Comparison of ENCODE assay signal across 8 cellular contexts in genomic region chr22:30635273-30636225, GRCh38. TPM values are rescaled to one million over a fixed set of nuclear protein-coding genes. Genes with fewer than 3 reads are reported as not detected.
DNase-seq lines count a peak whose midpoint lies in the region; ATAC-seq and TF ChIP-seq lines count a peak whose summit lies in the region.

A gene with protein sequence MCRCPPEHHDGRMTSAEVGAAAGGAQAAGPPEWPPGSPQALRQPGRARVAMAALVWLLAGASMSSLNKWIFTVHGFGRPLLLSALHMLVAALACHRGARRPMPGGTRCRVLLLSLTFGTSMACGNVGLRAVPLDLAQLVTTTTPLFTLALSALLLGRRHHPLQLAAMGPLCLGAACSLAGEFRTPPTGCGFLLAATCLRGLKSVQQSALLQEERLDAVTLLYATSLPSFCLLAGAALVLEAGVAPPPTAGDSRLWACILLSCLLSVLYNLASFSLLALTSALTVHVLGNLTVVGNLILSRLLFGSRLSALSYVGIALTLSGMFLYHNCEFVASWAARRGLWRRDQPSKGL (plus strand): TSS chr22:30635781. CDS start chr22:30636451, 670 bp downstream.

- H2AFZ ChIP-seq in SU-DHL-6 (ENCODE audit: low read depth, low read length, severe bottlenecking): peak within 1 kb of the TSS; percentile 100

- peak within 1 kb of the TSS; percentile 61 for H3K9ac ChIP-seq in SU-DHL-6 (ENCODE audit: low read length)
- H3K9ac ChIP-seq in adipocyte (ENCODE audit: low read length): peak within 1 kb of the TSS; percentile 93

- H3K4me3 ChIP-seq in SU-DHL-6 (ENCODE audit: insufficient read depth, low read length, poor library complexity, severe bottlenecking) (peak within 1 kb of the TSS; percentile 50), adipocyte (ENCODE audit: low read length) (peak within 1 kb of the TSS; percentile 94), upper lobe of left lung (peak within 1 kb of the TSS; percentile 67 to 88 (median 70))

- no peaks in the 10 kb centered on the region for H3F3A ChIP-seq in SU-DHL-6 (ENCODE audit: insufficient read depth)

- H3K4me1 ChIP-seq in adipocyte (ENCODE audit: control insufficient read depth, insufficient read depth, low read length) (peaks cover 32% of the 10 kb centered on the region), upper lobe of left lung (peaks cover 28 to 42% (median 30%) of the 10 kb centered on the region in 4 donors)

- H3K79me2 ChIP-seq in SU-DHL-6 (ENCODE audit: insufficient read depth, low read length): no peaks in the 10 kb centered on the region

- peak within 1 kb of the TSS; percentile 74 for H3K4me2 ChIP-seq in SU-DHL-6 (ENCODE audit: low read depth, low read length, poor library complexity, severe bottlenecking)

- intact Hi-C loops in cardiac septum (cut with DNase I): loop anchor here (2.0 to 10.0 kb wide), 2 partner anchors 31 to 509 kb away; partner anchors contain the start of genes DUSP18 and PLA2G3
- intact Hi-C loops in posterior cingulate gyrus (cut with DNase I): loop anchor here (2.0 kb wide), 1 partner anchor 59 kb away; the partner anchor contains the start of gene OSBP2

- TF ChIP-seq POLR2A in GM10847 (IDR thresholded peaks at IDR 0.05; ENCODE audit: extremely low read depth, insufficient read length): peak; percentile 39
- peak in 2 of 4 donors; percentile 53 to 76 for TF ChIP-seq POLR2A in upper lobe of left lung (IDR thresholded peaks at IDR 0.05)

- 2 to 3% methylated on average over 13 to 35 of the region's 75 CpGs for WGBS in upper lobe of left lung, 2 donors

- peak; percentile 60 for ATAC-seq in HG02571 (IDR thresholded peaks at IDR 0.05; ENCODE audit: unreplicated experiment)
- peak; percentile 95 to 96 for ATAC-seq in upper lobe of left lung (ENCODE audit: low FRiP score in 2 of 2)

- H3K9me3 ChIP-seq in SU-DHL-6 (ENCODE audit: insufficient read depth, low read length) (no peaks in the 10 kb centered on the region), adipocyte (ENCODE audit: control insufficient read depth, low read length) (no peaks in the 10 kb centered on the region), upper lobe of left lung (no peaks in the 10 kb centered on the region)

- TF ChIP-seq CTCF in SU-DHL-6 (IDR thresholded peaks at IDR 0.05; ENCODE audit: insufficient read depth, low read length, poor library complexity, severe bottlenecking) (no peak), upper lobe of left lung (IDR thresholded peaks at IDR 0.05) (peak in 5 of 6 experiments; percentile 17 to 59 (median 33))

- H3K9me2 ChIP-seq in SU-DHL-6 (replicated peaks; ENCODE audit: insufficient read depth, low read length): no peaks in the 10 kb centered on the region

- no peaks in the 10 kb centered on the region for H4K20me1 ChIP-seq in SU-DHL-6 (ENCODE audit: low read depth, low read length)

- no peaks in the 10 kb centered on the region for H3K36me3 ChIP-seq in SU-DHL-6 (ENCODE audit: low read length)
- no peaks in the 10 kb centered on the region for H3K36me3 ChIP-seq in adipocyte (ENCODE audit: control insufficient read depth, insufficient read depth, low read length, severe bottlenecking)
- no peaks in the 10 kb centered on the region for H3K36me3 ChIP-seq in upper lobe of left lung

- H3K27ac ChIP-seq in SU-DHL-6 (ENCODE audit: low read depth, low read length): peak within 1 kb of the TSS; percentile 36
- peak within 1 kb of the TSS; percentile 86 to 95 (median 90) for H3K27ac ChIP-seq in upper lobe of left lung

- DNase-seq in NCI-H1092 treated with DMSO at 0.1 percent for 48 hours (lab: John Stamatoyannopoulos, UW) (peak; percentile 86), adipocyte (ENCODE audit: low read depth) (peak; percentile 97), cardiac septum (ENCODE audit: low spot score) (peak; percentile 98), posterior cingulate gyrus (peak; percentile 93 to 100 (median 97)), upper lobe of left lung (peak; percentile 94 to 99)

- no peaks in the 10 kb centered on the region for H3K27me3 ChIP-seq in SU-DHL-6 (ENCODE audit: low read length)
- H3K27me3 ChIP-seq in adipocyte (replicated peaks; ENCODE audit: control insufficient read depth, insufficient read depth, low read length): no peaks in the 10 kb centered on the region
- no peaks in the 10 kb centered on the region for H3K27me3 ChIP-seq in upper lobe of left lung

- TF ChIP-seq EP300 in upper lobe of left lung (IDR thresholded peaks at IDR 0.05): no peak

RNA-seq across cellular contexts. Expression of the gene that starts here (rescaled TPM):
- total RNA-seq in cardiac septum (4.2 TPM), upper lobe of left lung (10 to 100 TPM in 2 of 6 donors, 1 to 10 TPM in 4; 1.3 to 14.7 (median 5.8) TPM)

Comparison
In these comparisons a context has a peak if more than half of its experiments do, and no peak if none do; other contexts are left out.
1. Peak in every context shown above with its lines: DNase-seq, ATAC-seq, H3K4me3 ChIP-seq and H3K27ac ChIP-seq.